ENCODE assay signal across 8 cellular contexts in genomic region chr14:91417134-91417982, GRCh38. TPM values are rescaled to one million over a fixed set of nuclear protein-coding genes. Genes with fewer than 3 reads are reported as not detected.
DNase-seq lines count a peak whose midpoint lies in the region; ATAC-seq and TF ChIP-seq lines count a peak whose summit lies in the region.

A gene with protein sequence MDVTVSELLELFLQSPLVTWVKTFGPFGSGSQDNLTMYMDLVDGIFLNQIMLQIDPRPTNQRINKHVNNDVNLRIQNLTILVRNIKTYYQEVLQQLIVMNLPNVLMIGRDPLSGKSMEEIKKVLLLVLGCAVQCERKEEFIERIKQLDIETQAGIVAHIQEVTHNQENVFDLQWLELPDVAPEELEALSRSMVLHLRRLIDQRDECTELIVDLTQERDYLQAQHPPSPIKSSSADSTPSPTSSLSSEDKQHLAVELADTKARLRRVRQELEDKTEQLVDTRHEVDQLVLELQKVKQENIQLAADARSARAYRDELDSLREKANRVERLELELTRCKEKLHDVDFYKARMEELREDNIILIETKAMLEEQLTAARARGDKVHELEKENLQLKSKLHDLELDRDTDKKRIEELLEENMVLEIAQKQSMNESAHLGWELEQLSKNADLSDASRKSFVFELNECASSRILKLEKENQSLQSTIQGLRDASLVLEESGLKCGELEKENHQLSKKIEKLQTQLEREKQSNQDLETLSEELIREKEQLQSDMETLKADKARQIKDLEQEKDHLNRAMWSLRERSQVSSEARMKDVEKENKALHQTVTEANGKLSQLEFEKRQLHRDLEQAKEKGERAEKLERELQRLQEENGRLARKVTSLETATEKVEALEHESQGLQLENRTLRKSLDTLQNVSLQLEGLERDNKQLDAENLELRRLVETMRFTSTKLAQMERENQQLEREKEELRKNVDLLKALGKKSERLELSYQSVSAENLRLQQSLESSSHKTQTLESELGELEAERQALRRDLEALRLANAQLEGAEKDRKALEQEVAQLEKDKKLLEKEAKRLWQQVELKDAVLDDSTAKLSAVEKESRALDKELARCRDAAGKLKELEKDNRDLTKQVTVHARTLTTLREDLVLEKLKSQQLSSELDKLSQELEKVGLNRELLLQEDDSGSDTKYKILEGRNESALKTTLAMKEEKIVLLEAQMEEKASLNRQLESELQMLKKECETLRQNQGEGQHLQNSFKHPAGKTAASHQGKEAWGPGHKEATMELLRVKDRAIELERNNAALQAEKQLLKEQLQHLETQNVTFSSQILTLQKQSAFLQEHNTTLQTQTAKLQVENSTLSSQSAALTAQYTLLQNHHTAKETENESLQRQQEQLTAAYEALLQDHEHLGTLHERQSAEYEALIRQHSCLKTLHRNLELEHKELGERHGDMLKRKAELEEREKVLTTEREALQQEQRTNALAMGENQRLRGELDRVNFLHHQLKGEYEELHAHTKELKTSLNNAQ (N-terminal part only) (minus strand): TSS chr14:91417820. CDS start chr14:91417690, 130 bp downstream.

- peaks cover 13% of the 10 kb centered on the region for H3F3A ChIP-seq in GM23338 (replicated peaks; ENCODE audit: low read depth)
- H3F3A ChIP-seq in Loucy (ENCODE audit: low read depth) = peaks cover 4% of the 10 kb centered on the region

- H3K4me3 Mint-ChIP-seq in GM23338 = peak within 1 kb of the TSS; percentile 82
- H3K4me3 Mint-ChIP-seq in T-helper 1 cell treated with Interleukin-12 subunit alpha and Interleukin-12 subunit beta and Interleukin-4 antibody, amounts not matched to agents 30 μg/mL and 1 μg/mL, for 36 hours = peak within 1 kb of the TSS; percentile 100

- H3K4me1 Mint-ChIP-seq in GM23338 = peaks cover 38% of the 10 kb centered on the region
- H3K4me1 Mint-ChIP-seq in T-helper 1 cell treated with Interleukin-12 subunit alpha and Interleukin-12 subunit beta and Interleukin-4 antibody, amounts not matched to agents 30 μg/mL and 1 μg/mL, for 36 hours (ENCODE audit: low read depth) = peaks cover 39% of the 10 kb centered on the region

- 0 out of 2 replicates have a peak, but pooled peaks cover under 1% of the 10 kb centered on the region for H4K20me1 ChIP-seq in GM23338 (replicated peaks; ENCODE audit: insufficient read depth)
- peaks cover 33% of the 10 kb centered on the region for H4K20me1 ChIP-seq in Loucy (ENCODE audit: insufficient read depth, low read length, poor library complexity, severe bottlenecking)

- peak within 1 kb of the TSS; percentile 92 for H2AFZ ChIP-seq in GM23338
- H2AFZ ChIP-seq in Loucy (ENCODE audit: low read length) = peak within 1 kb of the TSS; percentile 73

- peaks cover 15% of the 10 kb centered on the region for H3K27me3 Mint-ChIP-seq in GM23338 (ENCODE audit: insufficient read depth, low read depth, poor library complexity)
- peaks cover 8% of the 10 kb centered on the region for H3K27me3 Mint-ChIP-seq in T-helper 1 cell treated with Interleukin-12 subunit alpha and Interleukin-12 subunit beta and Interleukin-4 antibody, amounts not matched to agents 30 μg/mL and 1 μg/mL, for 36 hours (ENCODE audit: low read depth)

- H3K9me2 ChIP-seq in GM23338 (ENCODE audit: insufficient read depth) (no peaks in the 10 kb centered on the region), Loucy (replicated peaks; ENCODE audit: low read depth, low read length) (no peaks in the 10 kb centered on the region)

- peaks cover 36% of the 10 kb centered on the region for H3K4me1 ChIP-seq in GM23338 (ENCODE audit: insufficient read depth)
- peaks cover 44% of the 10 kb centered on the region for H3K4me1 ChIP-seq in Loucy (ENCODE audit: insufficient read depth, low read length, poor library complexity, severe bottlenecking)
- peaks cover 25% of the 10 kb centered on the region for H3K4me1 ChIP-seq in iPS-15b (ENCODE audit: control insufficient read depth, insufficient read depth, low read length)
- H3K4me1 ChIP-seq in skeletal muscle satellite cell (ENCODE audit: control insufficient read depth, insufficient read depth, low read length) = peaks cover 9% of the 10 kb centered on the region

- H3K27ac ChIP-seq in GM23338 (ENCODE audit: low read depth) = no peak within 1 kb of the TSS

- H3K79me2 ChIP-seq in GM23338 (replicated peaks; ENCODE audit: insufficient read depth) (peaks cover 39% of the 10 kb centered on the region), Loucy (ENCODE audit: insufficient read depth, low read length) (peaks cover 45% of the 10 kb centered on the region)

- H3K36me3 ChIP-seq in GM23338 (ENCODE audit: insufficient read depth) (no peaks in the 10 kb centered on the region), Loucy (ENCODE audit: insufficient read depth, low read length) (no peaks in the 10 kb centered on the region), iPS-15b (ENCODE audit: control insufficient read depth, insufficient read depth, low read length) (no peaks in the 10 kb centered on the region), skeletal muscle satellite cell (ENCODE audit: insufficient read depth, low read length) (no peaks in the 10 kb centered on the region)

- H3K27me3 ChIP-seq in GM23338 (ENCODE audit: insufficient read depth) (peaks cover 5% of the 10 kb centered on the region; the same call in 1 of the 2 replicates), Loucy (ENCODE audit: insufficient read depth, low read length, poor library complexity, severe bottlenecking) (no peaks in the 10 kb centered on the region), iPS-15b (ENCODE audit: control insufficient read depth, insufficient read depth, low read length) (no peaks in the 10 kb centered on the region), skeletal muscle satellite cell (ENCODE audit: control insufficient read depth, insufficient read depth, low read length) (peaks cover 19% of the 10 kb centered on the region)

- H3K4me3 ChIP-seq in GM23338 (peak within 1 kb of the TSS; percentile 91), Loucy (ENCODE audit: low read length, poor library complexity, severe bottlenecking) (peak within 1 kb of the TSS; percentile 76), iPS-15b (ENCODE audit: low read depth, low read length) (peak within 1 kb of the TSS; percentile 78), skeletal muscle satellite cell (ENCODE audit: low read length) (peak within 1 kb of the TSS; percentile 61)

- no peaks in the 10 kb centered on the region for H3K9me3 Mint-ChIP-seq in GM23338
- H3K9me3 Mint-ChIP-seq in T-helper 1 cell treated with Interleukin-12 subunit alpha and Interleukin-12 subunit beta and Interleukin-4 antibody, amounts not matched to agents 30 μg/mL and 1 μg/mL, for 36 hours = no peaks in the 10 kb centered on the region

- H3K4me2 ChIP-seq in GM23338 (peak within 1 kb of the TSS; percentile 96), Loucy (ENCODE audit: low read depth, low read length, poor library complexity, severe bottlenecking) (peak within 1 kb of the TSS; percentile 99), skeletal muscle satellite cell (ENCODE audit: low read length) (peak within 1 kb of the TSS; percentile 71)

- POLR2A ChIA-PET in GM10248 (lab: Yijun Ruan, JAX) = interaction anchor here (1.0 to 2.5 kb wide), 3 partner anchors 12 to 92 kb away, joined by 3 to 7 read pairs (median 7); no protein-coding TSS in a partner anchor

- CTCF ChIA-PET in GM10248 (lab: Yijun Ruan, JAX) = interaction anchor here (0.9 to 12.0 kb wide), 18 partner anchors 11 to 241 kb away, joined by 3 to 180 read pairs (median 6); no protein-coding TSS in a partner anchor

- peak within 1 kb of the TSS; percentile 80 for H3K9ac ChIP-seq in Loucy (ENCODE audit: low read depth, low read length, poor library complexity, severe bottlenecking)
- peak within 1 kb of the TSS; percentile 24 for H3K9ac ChIP-seq in iPS-15b (ENCODE audit: low read depth, low read length)
- H3K9ac ChIP-seq in skeletal muscle satellite cell (ENCODE audit: low read depth, low read length) = peak within 1 kb of the TSS; percentile 6

- ATAC-seq in GM23338 = peak; percentile 12

- peak; percentile 87 for DNase-seq in GM10248 (ENCODE audit: extremely low spot score)
- peak; percentile 71 for DNase-seq in GM23338 (ENCODE audit: low spot score)
- DNase-seq in astrocyte of the hippocampus (ENCODE audit: low read depth, low spot score) = peak; percentile 76
- DNase-seq in AG08395 (ENCODE audit: low spot score) = no peak

- peaks cover 27% of the 10 kb centered on the region; the same call in 2 of the 3 replicates for H3K36me3 Mint-ChIP-seq in GM23338 (ENCODE audit: low read depth)
- peaks cover 34% of the 10 kb centered on the region for H3K36me3 Mint-ChIP-seq in T-helper 1 cell treated with Interleukin-12 subunit alpha and Interleukin-12 subunit beta and Interleukin-4 antibody, amounts not matched to agents 30 μg/mL and 1 μg/mL, for 36 hours (ENCODE audit: low read depth)

- no peaks in the 10 kb centered on the region for H3K9me3 ChIP-seq in Loucy (ENCODE audit: insufficient read depth, low read depth, low read length)
- H3K9me3 ChIP-seq in iPS-15b (ENCODE audit: control insufficient read depth, insufficient read depth, low read length) = no peaks in the 10 kb centered on the region
- H3K9me3 ChIP-seq in skeletal muscle satellite cell (replicated peaks; ENCODE audit: low read length) = no peaks in the 10 kb centered on the region

- peak; percentile 29 for TF ChIP-seq CTCF in GM10248 (IDR thresholded peaks at IDR 0.05; ENCODE audit: control extremely low read depth, extremely low read depth, low read depth, missing control alignments)
- peak in 1 of 2 experiments; percentile 13; a peak in 1 of 4 replicates for TF ChIP-seq CTCF in GM23338 (conservative IDR thresholded peaks at IDR 0.05; ENCODE audit: low read depth in 2 of 2)
- TF ChIP-seq CTCF in Loucy (conservative IDR thresholded peaks at IDR 0.05; ENCODE audit: low read length) = peak; percentile 27

- 0 out of 2 replicates have a peak within 1 kb of the TSS, but pooled peaks have one; percentile 56 for H3K27ac Mint-ChIP-seq in GM23338
- H3K27ac Mint-ChIP-seq in T-helper 1 cell treated with Interleukin-12 subunit alpha and Interleukin-12 subunit beta and Interleukin-4 antibody, amounts not matched to agents 30 μg/mL and 1 μg/mL, for 36 hours = peak within 1 kb of the TSS; percentile 100

TF ChIP-seq in GM23338, 12 proteins besides CTCF, POLR2A, EP300 and RAD21 (continues in another document):
- TF ChIP-seq STAT1 (IDR thresholded peaks at IDR 0.05; ENCODE audit: unreplicated experiment) (no peak), CREB1 (CRISPR knock-in tag; IDR thresholded peaks at IDR 0.05; ENCODE audit: low read depth) (no peak), ETS1 (IDR thresholded peaks at IDR 0.05) (no peak), EZH2 (IDR thresholded peaks at IDR 0.05; ENCODE audit: low read depth, unreplicated experiment) (no peak)

RNA-seq across cellular contexts. Expression of the gene that starts here (rescaled TPM):
- total RNA-seq in GM23338 (2014; rRNA removed; shearing (Covaris generic)) = 42.1 and 60.7 TPM in 2 replicates
- polyA plus RNA-seq in GM23338 (2016; fragmentation: Nextera tagmentation; extraction: Ambion mirVana) = 20.8 and 23.6 TPM in 2 replicates
- under 0.01 and 2.8 TPM in 2 replicates for total RNA-seq in skeletal muscle satellite cell (2012; rRNA removed)

Comparison
In these comparisons a context has a peak if more than half of its experiments do, and no peak if none do; other contexts are left out.
1. H3K9ac ChIP-seq: peak in every context shown above with its lines; median percentile 80 in Loucy; 24 in iPS-15b; 6 in skeletal muscle satellite cell.